Comparison of ENCODE assay signal across 20 cellular contexts in genomic region chr21:15204140-15204774, GRCh38.
"Had no signal": no experiment of that assay in that cellular context is flagged by ENCODE, and none has a peak within 500 bp of the region (broad histone marks: within the 10 kb centered on the region; RNA-seq: fewer than 3 reads in every experiment).

No MANE protein-coding gene starts in this region.

- H3K9me3 Mint-ChIP-seq: activated naive CD4-positive, alpha-beta T cell treated with anti-CD3 and anti-CD28 coated beads for 36 hours; activated T-helper 17 cell treated with anti-CD3 and anti-CD28 coated beads, Interleukin-2, amount 50 U/mL, for 72 hours; dendritic cell treated with granulocyte-macrophage colony-stimulating factor and Interleukin-4, amounts not matched to agents 40 ng/mL and 50 ng/mL, for 4 days; effector memory CD8-positive, alpha-beta T cell; nephron progenitor cell had no signal

- H3K4me3 Mint-ChIP-seq: activated naive CD4-positive, alpha-beta T cell treated with anti-CD3 and anti-CD28 coated beads for 36 hours; activated T-helper 17 cell treated with anti-CD3 and anti-CD28 coated beads, Interleukin-2, amount 50 U/mL, for 72 hours; dendritic cell treated with granulocyte-macrophage colony-stimulating factor and Interleukin-4, amounts not matched to agents 40 ng/mL and 50 ng/mL, for 4 days; effector memory CD8-positive, alpha-beta T cell; nephron progenitor cell had no signal

- H3K4me1 ChIP-seq: ascending aorta, breast epithelium, stomach had no signal

- H3K27me3 Mint-ChIP-seq: progenitor cell of endocrine pancreas had no signal

- H3K9me3 ChIP-seq: ascending aorta, breast epithelium, sigmoid colon, spleen, stomach, thoracic aorta had no signal

- ATAC-seq: activated T-helper 17 cell treated with anti-CD3 and anti-CD28 coated beads, Interleukin-2, amount 50 U/mL, for 72 hours; effector memory CD8-positive, alpha-beta T cell had no signal

- H3K27me3 ChIP-seq: ascending aorta, breast epithelium, sigmoid colon, spleen, stomach had no signal

- H3K27ac ChIP-seq: ascending aorta, breast epithelium, sigmoid colon, spleen, stomach, thoracic aorta had no signal

- DNase-seq: activated CD4-positive, alpha-beta T cell treated with anti-CD3 and anti-CD28 coated beads for 1 hour; activated CD4-positive, alpha-beta T cell treated with anti-CD3 and anti-CD28 coated beads, Interleukin-2, amount 50 U/mL, for 4 hours; activated naive CD4-positive, alpha-beta T cell treated with anti-CD3 and anti-CD28 coated beads for 36 hours; effector memory CD8-positive, alpha-beta T cell; head of caudate nucleus; islet precursor cell; mesenchymal stem cell; nephron progenitor cell; sigmoid colon; spleen; stimulated activated CD4-positive, alpha-beta T cell treated with anti-CD3 and anti-CD28 coated beads, Interleukin-1b, Interleukin-23, amount 100 ng/mL, for 48 hours; stomach; SW 1271 had no signal

- H3K4me3 ChIP-seq: ascending aorta, breast epithelium, sigmoid colon, spleen, stomach, thoracic aorta had no signal

- H3K27ac Mint-ChIP-seq: activated naive CD4-positive, alpha-beta T cell treated with anti-CD3 and anti-CD28 coated beads for 36 hours; activated T-helper 17 cell treated with anti-CD3 and anti-CD28 coated beads, Interleukin-2, amount 50 U/mL, for 72 hours; dendritic cell treated with granulocyte-macrophage colony-stimulating factor and Interleukin-4, amounts not matched to agents 40 ng/mL and 50 ng/mL, for 4 days; effector memory CD8-positive, alpha-beta T cell; nephron progenitor cell; progenitor cell of endocrine pancreas had no signal

- FAIRE-seq: frontal cortex had no signal

- H3K4me1 Mint-ChIP-seq: activated T-helper 17 cell treated with anti-CD3 and anti-CD28 coated beads, Interleukin-2, amount 50 U/mL, for 72 hours had no signal

- H3K36me3 ChIP-seq: ascending aorta, breast epithelium, sigmoid colon, spleen, stomach, thoracic aorta had no signal
